Comparison of ENCODE assay signal across 22 cellular contexts in genomic region chr5:10682429-10682746, GRCh38.
"Had no signal": no experiment of that assay in that cellular context is flagged by ENCODE, and none has a peak within 500 bp of the region (broad histone marks: within the 10 kb centered on the region; RNA-seq: fewer than 3 reads in every experiment).

No MANE protein-coding gene starts in this region.

- H3K27me3 ChIP-seq: colonic mucosa, esophagus squamous epithelium, gastrocnemius medialis, upper lobe of right lung had no signal

- H3K4me1 ChIP-seq: colonic mucosa, esophagus squamous epithelium, gastrocnemius medialis, upper lobe of right lung had no signal

- H3K4me3 Mint-ChIP-seq: activated CD4-positive, alpha-beta T cell treated with anti-CD3 and anti-CD28 coated beads, Interleukin-2, amount 10 ng/mL, durations not matched to agents 7 days and 5 days; activated naive CD8-positive, alpha-beta T cell; activated T-cell treated with anti-CD3 and anti-CD28 coated beads, Interleukin-2, amount 50 U/mL, for 24 hours; activated T-helper 17 cell treated with anti-CD3 and anti-CD28 coated beads, Interleukin-2, amount 50 U/mL, for 72 hours; endodermal cell; neural crest cell had no signal

- H3K36me3 ChIP-seq: gastrocnemius medialis had no signal

- H3K4me1 Mint-ChIP-seq: activated CD4-positive, alpha-beta T cell treated with anti-CD3 and anti-CD28 coated beads, Interleukin-2, amount 10 ng/mL, durations not matched to agents 7 days and 5 days; activated T-helper 17 cell treated with anti-CD3 and anti-CD28 coated beads, Interleukin-2, amount 50 U/mL, for 72 hours; neural crest cell had no signal

- DNase-seq: activated CD4-positive, alpha-beta T cell treated with anti-CD3 and anti-CD28 coated beads, Interleukin-2, amount 10 ng/mL, durations not matched to agents 7 days and 5 days; activated CD4-positive, CD25-positive, alpha-beta regulatory T cell treated with anti-CD3 and anti-CD28 coated beads, Interleukin-2, amount 50 U/mL, for 72 hours; activated CD8-positive, alpha-beta memory T cell treated with anti-CD3 and anti-CD28 coated beads for 24 hours; activated CD8-positive, alpha-beta memory T cell treated with anti-CD3 and anti-CD28 coated beads, Interleukin-2, amount 50 U/mL, for 4 hours; activated T-cell treated with anti-CD3 and anti-CD28 coated beads, Interleukin-2, amount 50 U/mL, for 24 hours; central memory CD4-positive, alpha-beta T cell; colonic mucosa; endodermal cell; esophagus squamous epithelium; gastrocnemius medialis; hippocampal formation; left ventricle myocardium superior; mucosa of descending colon; stimulated activated CD4-positive, alpha-beta T cell treated with anti-CD3 and anti-CD28 coated beads, Interleukin-2, amount 100 ng/mL, for 48 hours; stimulated activated CD8-positive, alpha-beta memory T cell treated with anti-CD3 and anti-CD28 coated beads, Interleukin-4, amount 100 ng/mL, for 48 hours; stimulated activated naive CD8-positive, alpha-beta T cell treated with anti-CD3 and anti-CD28 coated beads, Interleukin-15, Interleukin-2, amounts not matched to agents 100 U/mL and 50 U/mL, for 24 hours; upper lobe of right lung had no signal

- H3K4me3 ChIP-seq: colonic mucosa, esophagus squamous epithelium, gastrocnemius medialis, mucosa of descending colon, upper lobe of right lung had no signal

- H3K9me3 ChIP-seq: colonic mucosa, esophagus squamous epithelium, gastrocnemius medialis, mucosa of descending colon, upper lobe of right lung had no signal

- ATAC-seq: activated T-helper 17 cell treated with anti-CD3 and anti-CD28 coated beads, Interleukin-2, amount 50 U/mL, for 72 hours; gastrocnemius medialis; left ventricle myocardium superior; mucosa of descending colon; stimulated activated naive CD8-positive, alpha-beta T cell treated with anti-CD3 and anti-CD28 coated beads, Interleukin-15, Interleukin-2, amounts not matched to agents 100 U/mL and 50 U/mL, for 24 hours; upper lobe of right lung had no signal

- H3K27ac Mint-ChIP-seq: activated CD4-positive, alpha-beta T cell treated with anti-CD3 and anti-CD28 coated beads, Interleukin-2, amount 10 ng/mL, durations not matched to agents 7 days and 5 days; activated naive CD8-positive, alpha-beta T cell; activated T-cell treated with anti-CD3 and anti-CD28 coated beads, Interleukin-2, amount 50 U/mL, for 24 hours; endodermal cell; progenitor cell of endocrine pancreas had no signal

- H3K27me3 Mint-ChIP-seq: activated CD4-positive, alpha-beta T cell treated with anti-CD3 and anti-CD28 coated beads, Interleukin-2, amount 10 ng/mL, durations not matched to agents 7 days and 5 days; activated naive CD8-positive, alpha-beta T cell; activated T-cell treated with anti-CD3 and anti-CD28 coated beads, Interleukin-2, amount 50 U/mL, for 24 hours; activated T-helper 17 cell treated with anti-CD3 and anti-CD28 coated beads, Interleukin-2, amount 50 U/mL, for 72 hours; progenitor cell of endocrine pancreas had no signal

- H3K27ac ChIP-seq: colonic mucosa, esophagus squamous epithelium, gastrocnemius medialis, upper lobe of right lung, VCaP had no signal

- H3K9me3 Mint-ChIP-seq: activated CD4-positive, alpha-beta T cell treated with anti-CD3 and anti-CD28 coated beads, Interleukin-2, amount 10 ng/mL, durations not matched to agents 7 days and 5 days had no signal
